ENCODE assay signal across 25 cellular contexts in genomic region chr3:69378112-69378799, GRCh38. TPM values are rescaled to one million over a fixed set of nuclear protein-coding genes. Genes with fewer than 3 reads are reported as not detected.
A peak's percentile ranks its signal among the peaks of the same experiment; 100 is the strongest.
DNase-seq lines count a peak whose midpoint lies in the region; ATAC-seq and TF ChIP-seq lines count a peak whose summit lies in the region.
"Had no signal": no experiment of that assay in that cellular context is flagged by ENCODE, and none has a peak within 500 bp of the region (broad histone marks: within the 10 kb centered on the region; RNA-seq: fewer than 3 reads in every experiment).

No MANE protein-coding gene starts in this region.

- H3K36me3 ChIP-seq in left lung, result no peaks in the 10 kb centered on the region
- no peaks in the 10 kb centered on the region for H3K36me3 ChIP-seq in thyroid gland
- H3K36me3 ChIP-seq: HAP-1 had no signal

- no peak for TF ChIP-seq POLR2A in thyroid gland (IDR thresholded peaks at IDR 0.05)

- no peak for TF ChIP-seq CTCF in left lung (IDR thresholded peaks at IDR 0.05)
- TF ChIP-seq CTCF in thyroid gland (IDR thresholded peaks at IDR 0.05), result no peak

- peak; percentile 61 for ATAC-seq in Right ventricle myocardium inferior
- ATAC-seq in left lung, result peak; percentile 88
- no peak for ATAC-seq in GM21825 (IDR thresholded peaks at IDR 0.05; ENCODE audit: unreplicated experiment)
- no peak for ATAC-seq in HG03135 (IDR thresholded peaks at IDR 0.05; ENCODE audit: unreplicated experiment)
- ATAC-seq: GM23338 had no signal

- DNase-seq in Right ventricle myocardium inferior (ENCODE audit: missing footprints) (no peak), cardiac septum (ENCODE audit: low spot score) (no peak), NCI-H510A treated with DMSO at 0.1 percent for 48 hours (lab: John Stamatoyannopoulos, UW) (peak; percentile 48), left lung (peak in 1 of 2 donors; percentile 51), thyroid gland (peak; percentile 38 to 49), NOMO-1 treated with DMSO at 0.1 percent for 48 hours (lab: John Stamatoyannopoulos, UW; ENCODE audit: unreplicated experiment) (no peak)
- DNase-seq: CD4-positive, CD25-positive, alpha-beta regulatory T cell; DMS153; HFFc6; IMR-90; KG1; MM.1S; NCI-H1694; NCI-H2029 treated with DMSO at 0.1 percent for 48 hours; NCI-H2171; NCI-H226; NCI-H524 treated with DMSO at 0.1 percent for 48 hours; NCI-H774; RPMI8226; SHP77 treated with DMSO at 0.1 percent for 48 hours had no signal

- no peaks in the 10 kb centered on the region for H3K27me3 ChIP-seq in left lung
- no peaks in the 10 kb centered on the region for H3K27me3 ChIP-seq in thyroid gland
- H3K27me3 ChIP-seq: BLaER1 had no signal

- H3K27ac ChIP-seq in left lung (peak overlapping the region; percentile 28 to 37), thyroid gland (peak overlapping the region in 2 of 3 donors; percentile 36 to 71)
- H3K27ac ChIP-seq: BLaER1 had no signal

- no peak overlapping the region for H3K4me3 ChIP-seq in left lung
- H3K4me3 ChIP-seq in thyroid gland (replicated peaks in 1 of 3), result no peak overlapping the region
- H3K4me3 ChIP-seq: BLaER1, GM23338, HAP-1 had no signal

- 88 to 95% methylated on average over 3 of the region's 3 CpGs for WGBS in thyroid gland, 2 donors

- intact Hi-C loops in Right ventricle myocardium inferior (cut with DNase I) (no loop called here), cardiac septum (cut with DNase I) (no loop called here), left lung (cut with DNase I) (no loop called here), thyroid gland (cut with DNase I) (no loop called here)

- peaks cover 3 to 9% of the 10 kb centered on the region in 2 donors for H3K4me1 ChIP-seq in left lung
- H3K4me1 ChIP-seq in thyroid gland, result peaks cover 22 to 24% of the 10 kb centered on the region in 2 donors
- H3K4me1 ChIP-seq: HAP-1 had no signal

- H3K9me3 ChIP-seq in left lung, result no peaks in the 10 kb centered on the region
- H3K9me3 ChIP-seq in thyroid gland, result no peaks in the 10 kb centered on the region
- H3K9me3 ChIP-seq: BLaER1, HAP-1 had no signal

RNA-seq across cellular contexts. Expression of gene FRMD4B, which starts 7.6 kb away (rescaled TPM):
- total RNA-seq in Right ventricle myocardium inferior, result 16.0 TPM
- 10.8 TPM for total RNA-seq in cardiac septum
- total RNA-seq in left lung, result 10 to 100 TPM; 49.0 to 70.6 TPM
- total RNA-seq in thyroid gland, result 100 to 1,000 TPM; 109 to 224 (median 161) TPM

Comparison
In these comparisons a context has a peak if more than half of its experiments do, and no peak if none do; other contexts are left out.
1. ATAC-seq: peak in Right ventricle myocardium inferior (single experiment) and left lung (single experiment); none in GM21825 (single experiment) and HG03135 (single experiment).
2. DNase-seq: peak in NCI-H510A treated with DMSO at 0.1 percent for 48 hours (single experiment) and thyroid gland (2 of 2); none in Right ventricle myocardium inferior (single experiment), cardiac septum (single experiment) and NOMO-1 treated with DMSO at 0.1 percent for 48 hours (single experiment).